ENCODE assay signal across 8 cellular contexts in genomic region chr16:84700518-84701277, GRCh38. TPM values are rescaled to one million over a fixed set of nuclear protein-coding genes. Genes with fewer than 3 reads are reported as not detected.
DNase-seq lines count a peak whose midpoint lies in the region; ATAC-seq lines count a peak whose summit lies in the region.

No MANE protein-coding gene starts in this region.

- H3K36me3 ChIP-seq in adipocyte (ENCODE audit: control insufficient read depth, insufficient read depth, low read length, severe bottlenecking) (no peaks in the 10 kb centered on the region), iPS-15b (ENCODE audit: control insufficient read depth, insufficient read depth, low read length) (no peaks in the 10 kb centered on the region), skeletal muscle tissue (ENCODE audit: control insufficient read depth in 3 of 3, insufficient read depth in 3 of 3, low read length in 3 of 3) (no peaks in the 10 kb centered on the region)

- H3K4me3 ChIP-seq in adipocyte (ENCODE audit: low read length) (peak overlapping the region; percentile 90), iPS-15b (ENCODE audit: low read depth, low read length) (peak overlapping the region; percentile 92), skeletal muscle tissue (ENCODE audit: low read length in 3 of 3) (peak overlapping the region; percentile 59 to 88 (median 85))

- H3K9ac ChIP-seq in adipocyte (ENCODE audit: low read length) (peak overlapping the region; percentile 81), iPS-15b (ENCODE audit: low read depth, low read length) (peak overlapping the region; percentile 80), skeletal muscle tissue (ENCODE audit: low read depth in 1 of 3, low read length in 3 of 3) (peak overlapping the region; percentile 76 to 88 (median 79))

- ATAC-seq in HG02938 (IDR thresholded peaks at IDR 0.05; ENCODE audit: unreplicated experiment) = peak; percentile 42

- no peaks in the 10 kb centered on the region for H3K9me3 ChIP-seq in adipocyte (ENCODE audit: control insufficient read depth, low read length)
- no peaks in the 10 kb centered on the region for H3K9me3 ChIP-seq in iPS-15b (ENCODE audit: control insufficient read depth, insufficient read depth, low read length)
- H3K9me3 ChIP-seq in skeletal muscle tissue (ENCODE audit: control insufficient read depth in 3 of 3, low read length in 3 of 3) = no peaks in the 10 kb centered on the region

- DNase-seq in activated CD8-positive, alpha-beta memory T cell treated with anti-CD3 and anti-CD28 coated beads for 24 hours = peak; percentile 79
- no peak for DNase-seq in activated CD8-positive, alpha-beta memory T cell treated with anti-CD3 and anti-CD28 coated beads, Interleukin-2, amount 50 U/mL, for 48 hours
- peak; percentile 57 for DNase-seq in RKO (ENCODE audit: low spot score)
- DNase-seq in adipocyte (ENCODE audit: low read depth) = peak; percentile 69
- no peak for DNase-seq in NCI-H226

- H3K27me3 ChIP-seq in adipocyte (replicated peaks; ENCODE audit: control insufficient read depth, insufficient read depth, low read length) (no peaks in the 10 kb centered on the region), iPS-15b (ENCODE audit: control insufficient read depth, insufficient read depth, low read length) (no peaks in the 10 kb centered on the region), skeletal muscle tissue (ENCODE audit: control insufficient read depth in 3 of 3, insufficient read depth in 3 of 3, low read length in 3 of 3) (no peaks in the 10 kb centered on the region)

- peak overlapping the region; percentile 64 for H3K27ac ChIP-seq in skeletal muscle tissue (ENCODE audit: low read depth, low read length)

- H3K4me1 ChIP-seq in adipocyte (ENCODE audit: control insufficient read depth, insufficient read depth, low read length) = peaks cover 10% of the 10 kb centered on the region
- H3K4me1 ChIP-seq in iPS-15b (ENCODE audit: control insufficient read depth, insufficient read depth, low read length) = peaks cover 5% of the 10 kb centered on the region
- peaks cover 17 to 25% (median 17%) of the 10 kb centered on the region in 3 donors for H3K4me1 ChIP-seq in skeletal muscle tissue (ENCODE audit: control insufficient read depth in 3 of 3, insufficient read depth in 3 of 3, low read length in 3 of 3)

RNA-seq across cellular contexts. Expression of gene USP10, which starts 0.9 kb away (rescaled TPM):
- total RNA-seq in skeletal muscle tissue = 27.1 TPM

RNA-seq across cellular contexts. Expression of gene KLHL36, which starts 52.4 kb away (rescaled TPM):
- total RNA-seq in skeletal muscle tissue = 23.0 TPM

Comparison
In these comparisons a context has a peak if more than half of its experiments do, and no peak if none do; other contexts are left out.
1. DNase-seq: peak in activated CD8-positive, alpha-beta memory T cell treated with anti-CD3 and anti-CD28 coated beads for 24 hours (single experiment), RKO (single experiment) and adipocyte (single experiment); none in activated CD8-positive, alpha-beta memory T cell treated with anti-CD3 and anti-CD28 coated beads, Interleukin-2, amount 50 U/mL, for 48 hours (single experiment) and NCI-H226 (single experiment).
2. Peak in every context shown above with its lines, with median percentiles within 50 percentile points of each other: H3K4me3 ChIP-seq and H3K9ac ChIP-seq.